ENCODE assay signal across 16 cellular contexts in genomic region chr10:102269017-102269416, GRCh38. TPM values are rescaled to one million over a fixed set of nuclear protein-coding genes. Genes with fewer than 3 reads are reported as not detected.
A peak's percentile ranks its signal among the peaks of the same experiment; 100 is the strongest.
DNase-seq lines count a peak whose midpoint lies in the region; ATAC-seq and TF ChIP-seq lines count a peak whose summit lies in the region.
"Had no signal": no experiment of that assay in that cellular context is flagged by ENCODE, and none has a peak within 500 bp of the region (broad histone marks: within the 10 kb centered on the region; RNA-seq: fewer than 3 reads in every experiment).

No MANE protein-coding gene starts in this region.

- H3K9me3 ChIP-seq in esophagus squamous epithelium, result no peaks in the 10 kb centered on the region

- H3K36me3 ChIP-seq in esophagus squamous epithelium, result peaks cover 0 to 26% (median 0%) of the 10 kb centered on the region in 3 donors

- H3K4me3 Mint-ChIP-seq in chondrocyte (ENCODE audit: unreplicated experiment), result no peak overlapping the region
- no peak overlapping the region for H3K4me3 Mint-ChIP-seq in natural killer cell treated with Interleukin-12 subunit alpha and Interleukin-12 subunit beta and Interleukin-15 and Interleukin-18, amount 100 ng/mL, for 72 hours
- H3K4me3 Mint-ChIP-seq: CD8-positive, alpha-beta memory T cell; H9 had no signal

- no peak for TF ChIP-seq POLR2A in esophagus squamous epithelium (IDR thresholded peaks at IDR 0.05)

- peaks cover 4% of the 10 kb centered on the region for H3K36me3 Mint-ChIP-seq in chondrocyte (ENCODE audit: low read depth)
- peaks cover 10% of the 10 kb centered on the region for H3K36me3 Mint-ChIP-seq in natural killer cell treated with Interleukin-12 subunit alpha and Interleukin-12 subunit beta and Interleukin-15 and Interleukin-18, amount 100 ng/mL, for 72 hours

- no peak for ATAC-seq in natural killer cell treated with Interleukin-12 subunit alpha and Interleukin-12 subunit beta and Interleukin-15 and Interleukin-18, amount 100 ng/mL, for 72 hours

- no peaks in the 10 kb centered on the region for H3K27me3 ChIP-seq in esophagus squamous epithelium

- H3K27ac ChIP-seq in C4-2B, result peak overlapping the region; percentile 11; the same call in 1 of the 2 replicates
- H3K27ac ChIP-seq in esophagus squamous epithelium, result no peak overlapping the region

- peaks cover 54% of the 10 kb centered on the region for H3K4me1 Mint-ChIP-seq in chondrocyte (ENCODE audit: low read depth)
- peaks cover 43 to 57% of the 10 kb centered on the region in 2 donors for H3K4me1 Mint-ChIP-seq in natural killer cell treated with Interleukin-12 subunit alpha and Interleukin-12 subunit beta and Interleukin-15 and Interleukin-18, amount 100 ng/mL, for 72 hours (ENCODE audit: low read depth in 2 of 2)

- TF ChIP-seq CTCF in C4-2B (conservative IDR thresholded peaks at IDR 0.05) (no peak), chondrocyte (IDR thresholded peaks at IDR 0.05) (no peak), esophagus squamous epithelium (IDR thresholded peaks at IDR 0.05) (no peak)

- no peaks in the 10 kb centered on the region for H3K9me3 Mint-ChIP-seq in chondrocyte (ENCODE audit: low read depth)
- no peaks in the 10 kb centered on the region for H3K9me3 Mint-ChIP-seq in natural killer cell treated with Interleukin-12 subunit alpha and Interleukin-12 subunit beta and Interleukin-15 and Interleukin-18, amount 100 ng/mL, for 72 hours
- H3K9me3 Mint-ChIP-seq: CD8-positive, alpha-beta memory T cell; H9 had no signal

- peak overlapping the region; percentile 83 for H3K27ac Mint-ChIP-seq in chondrocyte (ENCODE audit: unreplicated experiment)
- peak overlapping the region; percentile 0 to 25 for H3K27ac Mint-ChIP-seq in natural killer cell treated with Interleukin-12 subunit alpha and Interleukin-12 subunit beta and Interleukin-15 and Interleukin-18, amount 100 ng/mL, for 72 hours
- H3K27ac Mint-ChIP-seq: H9 had no signal

- peak; percentile 17 for DNase-seq in EL
- DNase-seq in chondrocyte (ENCODE audit: low spot score), result no peak
- no peak for DNase-seq in natural killer cell treated with Interleukin-12 subunit alpha and Interleukin-12 subunit beta and Interleukin-15 and Interleukin-18, amount 100 ng/mL, for 72 hours (ENCODE audit: low spot score)
- DNase-seq in esophagus squamous epithelium (lab: John Stamatoyannopoulos, UW), result no peak
- no peak for DNase-seq in cortex of kidney (lab: John Stamatoyannopoulos, UW)
- no peak for DNase-seq in globus pallidus (ENCODE audit: low spot score)
- no peak for DNase-seq in NOMO-1 (lab: John Stamatoyannopoulos, UW; ENCODE audit: unreplicated experiment in 2 of 2)
- DNase-seq: amygdala; CD8-positive, alpha-beta memory T cell; H9; Kasumi-1; NCI-H1930; retina; SIG-M5 had no signal

- intact Hi-C loops in esophagus squamous epithelium (cut with DNase I), result no loop called here

- WGBS in esophagus squamous epithelium, 2 donors, result 44 to 51% methylated on average over 3 of the region's 3 CpGs

- H3K27me3 Mint-ChIP-seq in chondrocyte (ENCODE audit: low read depth), result no peaks in the 10 kb centered on the region
- no peaks in the 10 kb centered on the region for H3K27me3 Mint-ChIP-seq in natural killer cell treated with Interleukin-12 subunit alpha and Interleukin-12 subunit beta and Interleukin-15 and Interleukin-18, amount 100 ng/mL, for 72 hours
- H3K27me3 Mint-ChIP-seq: CD8-positive, alpha-beta memory T cell had no signal

- H3K4me1 ChIP-seq in esophagus squamous epithelium, result peaks cover 0 to 31% (median 13%) of the 10 kb centered on the region in 3 donors

- no peak overlapping the region for H3K4me3 ChIP-seq in esophagus squamous epithelium

RNA-seq across cellular contexts. Expression of gene GBF1, which starts 23.7 kb away (rescaled TPM):
- 59.3 to 88.4 TPM (median 59.7 TPM) in 3 replicates for total RNA-seq in chondrocyte
- 10 to 100 TPM; 63.2 to 65.3 TPM for total RNA-seq in natural killer cell treated with Interleukin-12 subunit alpha and Interleukin-12 subunit beta and Interleukin-15 and Interleukin-18, amount 100 ng/mL, for 72 hours
- total RNA-seq in esophagus squamous epithelium, result 10 to 100 TPM; 22.5 to 39.0 (median 28.6) TPM

RNA-seq across cellular contexts. Expression of gene PITX3, which starts 27.7 kb away (rescaled TPM):
- not detected in 3 replicates for total RNA-seq in chondrocyte
- not detected for total RNA-seq in natural killer cell treated with Interleukin-12 subunit alpha and Interleukin-12 subunit beta and Interleukin-15 and Interleukin-18, amount 100 ng/mL, for 72 hours
- not detected for total RNA-seq in esophagus squamous epithelium
- total RNA-seq: CD8-positive, alpha-beta memory T cell; dermis microvascular lymphatic vessel endothelial cell; H9 had no signal

RNA-seq across cellular contexts. Expression of gene ELOVL3, which starts 42.9 kb away (rescaled TPM):
- total RNA-seq in chondrocyte (not detected in 3 replicates), esophagus squamous epithelium (not detected)
- not detected for total RNA-seq in natural killer cell treated with Interleukin-12 subunit alpha and Interleukin-12 subunit beta and Interleukin-15 and Interleukin-18, amount 100 ng/mL, for 72 hours
- total RNA-seq: CD8-positive, alpha-beta memory T cell; dermis microvascular lymphatic vessel endothelial cell; H9 had no signal
